Comparison of ENCODE assay signal across 1 cellular context in genomic region chr16:1959269-1960039, GRCh38.
TF ChIP-seq lines count a peak whose summit lies in the region.

Gene NDUFB10, plus strand, starts transcription at chr16:1959538. Its CDS starts 87 bp downstream, at chr16:1959625.

TF ChIP-seq in K562, 482 proteins besides CTCF, POLR2A, EP300 and RAD21 (continued from another document and continues in another):
- TF ChIP-seq ZBTB5 (IDR thresholded peaks at IDR 0.05): no peak
- no peak; the same call in 1 of the 2 replicates for TF ChIP-seq GATA2 (CRISPR knock-in tag; IDR thresholded peaks at IDR 0.05)
- no peak for TF ChIP-seq ZFP30 (CRISPR knock-in tag; IDR thresholded peaks at IDR 0.05; ENCODE audit: borderline replicate concordance)
- no peak for TF ChIP-seq ZNF174 (CRISPR knock-in tag; IDR thresholded peaks at IDR 0.05)
- TF ChIP-seq GTF3C2 (IDR thresholded peaks at IDR 0.05; ENCODE audit: borderline replicate concordance, extremely low read depth, insufficient read length): no peak
- 0 out of 2 replicates have a peak, but pooled peaks have one; percentile 49 for TF ChIP-seq CBX1 (IDR thresholded peaks at IDR 0.05; ENCODE audit: low read depth)
- TF ChIP-seq GATAD2A (IDR thresholded peaks at IDR 0.05): no peak
- 0 out of 2 replicates have a peak, but pooled peaks have one; percentile 9 for TF ChIP-seq ZSCAN32 (CRISPR knock-in tag; IDR thresholded peaks at IDR 0.05)
- TF ChIP-seq ZNF12 (CRISPR knock-in tag; IDR thresholded peaks at IDR 0.05): peak; percentile 89
- no peak for TF ChIP-seq TFAM (CRISPR knock-in tag; conservative IDR thresholded peaks at IDR 0.05)
- no peak for TF ChIP-seq KDM1A (IDR thresholded peaks at IDR 0.05)
- TF ChIP-seq SFPQ (IDR thresholded peaks at IDR 0.05; ENCODE audit: low read depth, low read length): no peak
- TF ChIP-seq MEF2A (IDR thresholded peaks at IDR 0.05; ENCODE audit: control insufficient read depth, low read depth, low read length): no peak
- TF ChIP-seq CXXC5 (CRISPR knock-in tag; IDR thresholded peaks at IDR 0.05): peak; percentile 96
- TF ChIP-seq BCL6 (CRISPR knock-in tag; IDR thresholded peaks at IDR 0.05): no peak
- TF ChIP-seq MAFF (IDR thresholded peaks at IDR 0.05; ENCODE audit: low read length): no peak
- no peak for TF ChIP-seq POLR2AphosphoS2 (IDR thresholded peaks at IDR 0.05; ENCODE audit: low read length)
- no peak for TF ChIP-seq ZKSCAN8 (CRISPR knock-in tag; IDR thresholded peaks at IDR 0.05)
- TF ChIP-seq ETV5 (CRISPR knock-in tag; IDR thresholded peaks at IDR 0.05; ENCODE audit: low read depth): peak; percentile 84
- TF ChIP-seq PREB (CRISPR knock-in tag; IDR thresholded peaks at IDR 0.05): no peak; the same call in 1 of the 2 replicates
- no peak for TF ChIP-seq MECOM (CRISPR knock-in tag; IDR thresholded peaks at IDR 0.05)
- TF ChIP-seq ZNF778 (CRISPR knock-in tag; IDR thresholded peaks at IDR 0.05): no peak
- peak; percentile 99 for TF ChIP-seq ZFX (CRISPR knock-in tag; IDR thresholded peaks at IDR 0.05)
- TF ChIP-seq CREB3 (tag; conservative IDR thresholded peaks at IDR 0.05; ENCODE audit: low read depth): no peak
- no peak for TF ChIP-seq NR2C1 (IDR thresholded peaks at IDR 0.05)
- TF ChIP-seq NR2C1 (tag; IDR thresholded peaks at IDR 0.05): 0 out of 2 replicates have a peak, but pooled peaks have one; percentile 22
- TF ChIP-seq NR1H2 (CRISPR knock-in tag; IDR thresholded peaks at IDR 0.05): peak; percentile 90; the same call in 1 of the 2 replicates
- TF ChIP-seq C11orf30 (IDR thresholded peaks at IDR 0.05; ENCODE audit: low read depth): no peak
- no peak for TF ChIP-seq WHSC1 (IDR thresholded peaks at IDR 0.05; ENCODE audit: low read length)
- no peak for TF ChIP-seq TBP (optimal IDR thresholded peaks at IDR 0.05; ENCODE audit: low read depth, low read length)
- TF ChIP-seq ATF2 (CRISPR knock-in tag; IDR thresholded peaks at IDR 0.05): no peak
- peak; percentile 75 for TF ChIP-seq MAX (CRISPR knock-in tag; IDR thresholded peaks at IDR 0.05)
- TF ChIP-seq TSHZ1 (CRISPR knock-in tag; IDR thresholded peaks at IDR 0.05): no peak
- TF ChIP-seq ZNF282 (CRISPR knock-in tag; IDR thresholded peaks at IDR 0.05): no peak
- TF ChIP-seq SRSF7 (optimal IDR thresholded peaks at IDR 0.05; ENCODE audit: low read depth, low read length): no peak
- TF ChIP-seq THAP12 (CRISPR knock-in tag; IDR thresholded peaks at IDR 0.05): peak; percentile 78
- TF ChIP-seq MBD2 (IDR thresholded peaks at IDR 0.05; ENCODE audit: borderline replicate concordance, low read depth): peak; percentile 46; the same call in 1 of the 2 replicates
- TF ChIP-seq HES1 (IDR thresholded peaks at IDR 0.05; ENCODE audit: low read depth): no peak
- no peak for TF ChIP-seq SLC30A9 (CRISPR knock-in tag; IDR thresholded peaks at IDR 0.05)
- TF ChIP-seq E2F1 (CRISPR knock-in tag; IDR thresholded peaks at IDR 0.05): peak; percentile 78
- TF ChIP-seq THRA (IDR thresholded peaks at IDR 0.05): no peak
- TF ChIP-seq POLR2B (IDR thresholded peaks at IDR 0.05; ENCODE audit: low read depth, partially characterized antibody): peak; percentile 73
- no peak for TF ChIP-seq ETS2 (tag; IDR thresholded peaks at IDR 0.05; ENCODE audit: borderline replicate concordance, poor library complexity, severe bottlenecking)
- TF ChIP-seq ASH1L (IDR thresholded peaks at IDR 0.05; ENCODE audit: borderline replicate concordance, low read depth, partially characterized antibody): no peak
